Comparison of ENCODE assay signal across 19 cellular contexts in genomic region chr1:34057751-34058150, GRCh38.
"Had no signal": no experiment of that assay in that cellular context is flagged by ENCODE, and none has a peak within 500 bp of the region (broad histone marks: within the 10 kb centered on the region; RNA-seq: fewer than 3 reads in every experiment).

No MANE protein-coding gene starts in this region.

- ATAC-seq: activated CD8-positive, alpha-beta T cell treated with anti-CD3 and anti-CD28 coated beads for 36 hours; activated naive CD4-positive, alpha-beta T cell treated with anti-CD3 and anti-CD28 coated beads, Interleukin-2, amount 50 U/mL, for 72 hours; activated T-cell treated with anti-CD3 and anti-CD28 coated beads, Interleukin-2, amount 50 U/mL, for 4 hours; lower lobe of right lung; pancreas; stimulated activated naive B cell treated with anti-CD40 and anti-IgM and Interleukin-4, amounts not matched to agents 10 μg/mL and 1 μg/mL and 100 μg/mL, for 72 hours had no signal

- H3K27me3 ChIP-seq: neural progenitor cell, pancreas, tibial nerve, uterus had no signal

- FAIRE-seq: pancreas had no signal

- H3K27ac ChIP-seq: esophagus muscularis mucosa, lower lobe of right lung, neural progenitor cell, pancreas, tibial nerve, uterus had no signal

- H3K9me3 ChIP-seq: esophagus muscularis mucosa, lower lobe of right lung, pancreas, tibial nerve, uterus had no signal

- H3K4me3 ChIP-seq: esophagus muscularis mucosa, lower lobe of right lung, neural progenitor cell, pancreas, tibial nerve, uterus had no signal

- DNase-seq: activated B cell treated with CpG ODN at 0.5 μM for 24 hours; activated CD4-positive, alpha-beta T cell treated with anti-CD3 and anti-CD28 coated beads for 48 hours; activated CD8-positive, alpha-beta T cell treated with anti-CD3 and anti-CD28 coated beads for 36 hours; activated effector memory CD4-positive, alpha-beta T cell treated with anti-CD3 and anti-CD28 coated beads, Interleukin-2, amount 50 U/mL, for 16 hours; activated T-cell treated with anti-CD3 and anti-CD28 coated beads, Interleukin-2, amount 50 U/mL, for 4 hours; cortex of kidney; effector CD4-positive, alpha-beta T cell; immature natural killer cell; lower lobe of right lung; naive B cell; pancreas; stimulated activated CD4-positive, alpha-beta T cell treated with anti-CD3 and anti-CD28 coated beads, Interleukin-12 subunit alpha, Interleukin-12 subunit beta, amount 100 ng/mL, for 4 hours; stimulated activated CD4-positive, alpha-beta T cell treated with anti-CD3 and anti-CD28 coated beads, Interleukin-2, amount 100 ng/mL, for 48 hours; stimulated activated naive B cell treated with anti-CD40 and anti-IgM and Interleukin-4, amounts not matched to agents 10 μg/mL and 1 μg/mL and 100 μg/mL, for 72 hours; uterus had no signal

- H3K4me1 ChIP-seq: lower lobe of right lung, pancreas, uterus had no signal
